26 cellular contexts compared by ENCODE assay signal in genomic region chr2:128219891-128220290, GRCh38.
"Had no signal": no experiment of that assay in that cellular context is flagged by ENCODE, and none has a peak within 500 bp of the region (broad histone marks: within the 10 kb centered on the region; RNA-seq: fewer than 3 reads in every experiment).

No MANE protein-coding gene starts in this region.

- H3K27ac ChIP-seq: body of pancreas, colonic mucosa, gastroesophageal sphincter, hepatocyte, parathyroid adenoma, right atrium auricular region, stomach, tibial artery had no signal

- H3K36me3 Mint-ChIP-seq: activated naive CD8-positive, alpha-beta T cell; naive thymus-derived CD8-positive, alpha-beta T cell; stimulated activated naive B cell treated with anti-CD40 and anti-IgM and Interleukin-4, amounts not matched to agents 10 μg/mL and 1 μg/mL and 100 μg/mL, for 72 hours had no signal

- H3K4me1 ChIP-seq: colonic mucosa, gastroesophageal sphincter, parathyroid adenoma, right atrium auricular region, stomach, tibial artery had no signal

- H3K9me3 ChIP-seq: body of pancreas, colonic mucosa, gastroesophageal sphincter, right atrium auricular region, stomach, tibial artery had no signal

- H3K36me3 ChIP-seq: colonic mucosa, gastroesophageal sphincter, right atrium auricular region, stomach, tibial artery had no signal

- H3K4me3 ChIP-seq: body of pancreas, colonic mucosa, gastroesophageal sphincter, hepatocyte, right atrium auricular region, stomach, tibial artery had no signal

- H3K9me3 Mint-ChIP-seq: naive thymus-derived CD8-positive, alpha-beta T cell had no signal

- H3K79me2 ChIP-seq: hepatocyte, parathyroid adenoma had no signal

- DNase-seq: activated CD4-positive, alpha-beta T cell treated with anti-CD3 and anti-CD28 coated beads, Interleukin-2, amount 50 U/mL, for 1 hour; activated CD4-positive, CD25-positive, alpha-beta regulatory T cell treated with anti-CD3 and anti-CD28 coated beads, Interleukin-2, amount 50 U/mL, for 72 hours; activated CD8-positive, alpha-beta T cell treated with anti-CD3 and anti-CD28 coated beads, Interleukin-2, amount 10 ng/mL, durations not matched to agents 7 days and 5 days; activated effector memory CD4-positive, alpha-beta T cell treated with Interleukin-2 at 50 U/mL for 16 hours; activated naive CD4-positive, alpha-beta T cell treated with Interleukin-2 at 50 U/mL for 16 hours; body of pancreas; colonic mucosa; effector memory CD4-positive, alpha-beta T cell; erythroblast; left cardiac atrium; mammary epithelial cell; naive thymus-derived CD8-positive, alpha-beta T cell; stimulated activated CD4-positive, alpha-beta T cell treated with anti-CD3 and anti-CD28 coated beads, Interleukin-15, amount 100 ng/mL, for 24 hours; stimulated activated CD4-positive, alpha-beta T cell treated with anti-CD3 and anti-CD28 coated beads, Interleukin-2, amount 100 ng/mL, for 24 hours; stimulated activated naive B cell treated with anti-CD40 and anti-IgM and Interleukin-4, amounts not matched to agents 10 μg/mL and 1 μg/mL and 100 μg/mL, for 72 hours; stomach; T-helper 17 cell; T1000; tibial artery had no signal

- H3K27me3 Mint-ChIP-seq: stimulated activated naive B cell treated with anti-CD40 and anti-IgM and Interleukin-4, amounts not matched to agents 10 μg/mL and 1 μg/mL and 100 μg/mL, for 72 hours had no signal

- H3K9ac ChIP-seq: parathyroid adenoma had no signal

- H3K4me1 Mint-ChIP-seq: neural crest cell had no signal

- ATAC-seq: activated CD8-positive, alpha-beta T cell treated with anti-CD3 and anti-CD28 coated beads, Interleukin-2, amount 10 ng/mL, durations not matched to agents 7 days and 5 days; body of pancreas; gastroesophageal sphincter; left cardiac atrium; naive thymus-derived CD8-positive, alpha-beta T cell; stimulated activated naive B cell treated with anti-CD40 and anti-IgM and Interleukin-4, amounts not matched to agents 10 μg/mL and 1 μg/mL and 100 μg/mL, for 72 hours; T-helper 17 cell had no signal

- H3K27ac Mint-ChIP-seq: activated CD8-positive, alpha-beta T cell treated with anti-CD3 and anti-CD28 coated beads, Interleukin-2, amount 10 ng/mL, durations not matched to agents 7 days and 5 days; activated naive CD8-positive, alpha-beta T cell; stimulated activated naive B cell treated with anti-CD40 and anti-IgM and Interleukin-4, amounts not matched to agents 10 μg/mL and 1 μg/mL and 100 μg/mL, for 72 hours; T-helper 17 cell had no signal

- H3K27me3 ChIP-seq: body of pancreas, colonic mucosa, gastroesophageal sphincter, hepatocyte, right atrium auricular region, stomach had no signal

- FAIRE-seq: keratinocyte had no signal

- H2AFZ ChIP-seq: hepatocyte, parathyroid adenoma had no signal

- H3K4me2 ChIP-seq: hepatocyte had no signal

- H3K4me3 Mint-ChIP-seq: activated CD8-positive, alpha-beta T cell treated with anti-CD3 and anti-CD28 coated beads, Interleukin-2, amount 10 ng/mL, durations not matched to agents 7 days and 5 days; activated naive CD8-positive, alpha-beta T cell; naive thymus-derived CD8-positive, alpha-beta T cell; neural crest cell; stimulated activated naive B cell treated with anti-CD40 and anti-IgM and Interleukin-4, amounts not matched to agents 10 μg/mL and 1 μg/mL and 100 μg/mL, for 72 hours; T-helper 17 cell had no signal
